ENCODE assay signal across 8 cellular contexts in genomic region chrX:7147978-7148824, GRCh38. TPM values are rescaled to one million over a fixed set of nuclear protein-coding genes. Genes with fewer than 3 reads are reported as not detected.
DNase-seq lines count a peak whose midpoint lies in the region; ATAC-seq, FAIRE-seq and TF ChIP-seq lines count a peak whose summit lies in the region.

Gene PUDP, minus strand, starts transcription at chrX:7148153. Its CDS starts 40 bp downstream, at chrX:7148113.

- 0% methylated on average over 31 of the region's 76 CpGs; no CpG with 5 or more reads in 1 of the 2 donors for WGBS in transverse colon (ENCODE audit: low coverage in 1 of 2), 2 donors

- peaks cover 23% of the 10 kb centered on the region for H3K4me1 Mint-ChIP-seq in activated naive CD8-positive, alpha-beta T cell treated with anti-CD3 and anti-CD28 coated beads, Interleukin-2, amount 50 U/mL, for 24 hours

- peaks cover 0 to 11% (median 5%) of the 10 kb centered on the region in 4 donors for H3K4me1 ChIP-seq in transverse colon

- no peaks in the 10 kb centered on the region for H3K36me3 ChIP-seq in transverse colon

- FAIRE-seq in GM12891 (lab: Jason Lieb, UNC) = peak; percentile 99

- no peaks in the 10 kb centered on the region for H3K27me3 Mint-ChIP-seq in activated naive CD8-positive, alpha-beta T cell treated with anti-CD3 and anti-CD28 coated beads, Interleukin-2, amount 50 U/mL, for 24 hours

- TF ChIP-seq EP300 in transverse colon (IDR thresholded peaks at IDR 0.05; ENCODE audit: low read depth) = no peak

- TF ChIP-seq POLR2A in GM12891 (IDR thresholded peaks at IDR 0.05; ENCODE audit: low read depth, low read length) (no peak), transverse colon (IDR thresholded peaks at IDR 0.05) (peak; percentile 40)

- no peaks in the 10 kb centered on the region for H3K9me3 ChIP-seq in transverse colon

- peak; percentile 61 for DNase-seq in GM12891 (ENCODE audit: insufficient read length, low spot score)
- DNase-seq in NCI-H128 (lab: John Stamatoyannopoulos, UW; ENCODE audit: unreplicated experiment) = peak; percentile 65
- DNase-seq in T follicular helper cell (ENCODE audit: low read depth) = peak; percentile 86
- DNase-seq in activated naive CD8-positive, alpha-beta T cell treated with anti-CD3 and anti-CD28 coated beads, Interleukin-2, amount 50 U/mL, for 24 hours = peak; percentile 83
- peak; percentile 95 for DNase-seq in cardiac septum (ENCODE audit: low spot score)
- DNase-seq in posterior cingulate gyrus = peak; percentile 69 to 98 (median 84)
- peak; percentile 92 for DNase-seq in transverse colon

- H3K4me3 ChIP-seq in transverse colon = peak within 1 kb of the TSS; percentile 76 to 90 (median 79)

- peak within 1 kb of the TSS; percentile 81 for H3K4me3 Mint-ChIP-seq in activated naive CD8-positive, alpha-beta T cell treated with anti-CD3 and anti-CD28 coated beads, Interleukin-2, amount 50 U/mL, for 24 hours

- H3K27ac ChIP-seq in transverse colon = peak within 1 kb of the TSS; percentile 90 to 95 (median 94)

- no peaks in the 10 kb centered on the region for H3K9me3 Mint-ChIP-seq in activated naive CD8-positive, alpha-beta T cell treated with anti-CD3 and anti-CD28 coated beads, Interleukin-2, amount 50 U/mL, for 24 hours

- in situ Hi-C loops in transverse colon (cut with MboI; ENCODE audit: low pct_ligation_motif_present in 1 of 4, low pct_unique_long_range_greater_than_20kb in 1 of 4, low sequenced_read_pairs in 3 of 4) = no loop called here

- no peaks in the 10 kb centered on the region for H3K27me3 ChIP-seq in transverse colon

- peak within 1 kb of the TSS; percentile 71 for H3K27ac Mint-ChIP-seq in activated naive CD8-positive, alpha-beta T cell treated with anti-CD3 and anti-CD28 coated beads, Interleukin-2, amount 50 U/mL, for 24 hours

- peak; percentile 75 for ATAC-seq in HG02678 (IDR thresholded peaks at IDR 0.05; ENCODE audit: unreplicated experiment)
- peak; percentile 90 for ATAC-seq in activated naive CD8-positive, alpha-beta T cell treated with anti-CD3 and anti-CD28 coated beads, Interleukin-2, amount 50 U/mL, for 24 hours

- intact Hi-C loops in cardiac septum (cut with DNase I) = loop anchor here (5.0 kb wide), 1 partner anchor 779 kb away; the partner anchor contains the start of gene PNPLA4
- intact Hi-C loops in posterior cingulate gyrus (cut with DNase I) = no loop called here
- intact Hi-C loops in transverse colon (cut with DNase I; ENCODE audit: low total_unique reads) = no loop called here

- peak in 3 of 5 experiments; percentile 16 to 53 (median 25) for TF ChIP-seq CTCF in transverse colon (IDR thresholded peaks at IDR 0.05)

- H3K36me3 Mint-ChIP-seq in activated naive CD8-positive, alpha-beta T cell treated with anti-CD3 and anti-CD28 coated beads, Interleukin-2, amount 50 U/mL, for 24 hours (ENCODE audit: low read depth) = no peaks in the 10 kb centered on the region

TF ChIP-seq in GM12891, 5 proteins besides CTCF, POLR2A, EP300 and RAD21:
- TF ChIP-seq TAF1 (IDR thresholded peaks at IDR 0.05; ENCODE audit: low read depth, low read length) = peak; percentile 75
- peak; percentile 30; the same call in 1 of the 2 replicates for TF ChIP-seq SPI1 (IDR thresholded peaks at IDR 0.05; ENCODE audit: low read depth, low read length)
- no peak for TF ChIP-seq POLR2AphosphoS5 (IDR thresholded peaks at IDR 0.05; ENCODE audit: low read depth, low read length)
- TF ChIP-seq POU2F2 (IDR thresholded peaks at IDR 0.05; ENCODE audit: low read depth, low read length) = 0 out of 2 replicates have a peak, but pooled peaks have one; percentile 8
- TF ChIP-seq PAX5 (IDR thresholded peaks at IDR 0.05; ENCODE audit: insufficient read depth, low read length, severe bottlenecking) = no peak

RNA-seq across cellular contexts. Expression of gene PUDP, which starts in this region (rescaled TPM):
- polyA plus RNA-seq in GM12891 (2012; ENCODE audit: low read depth, missing spikeins) = 25.9 TPM
- total RNA-seq in cardiac septum (33.2 TPM), transverse colon (10 to 100 TPM in 3 of 4 donors, 1 to 10 TPM in 1; 3.7 to 31.9 (median 23.3) TPM)

Comparison
In these comparisons a context has a peak if more than half of its experiments do, and no peak if none do; other contexts are left out.
1. Peak in every context shown above with its lines: DNase-seq, ATAC-seq, H3K4me3 ChIP-seq and H3K27ac ChIP-seq.